In the genomic region with DNA sequence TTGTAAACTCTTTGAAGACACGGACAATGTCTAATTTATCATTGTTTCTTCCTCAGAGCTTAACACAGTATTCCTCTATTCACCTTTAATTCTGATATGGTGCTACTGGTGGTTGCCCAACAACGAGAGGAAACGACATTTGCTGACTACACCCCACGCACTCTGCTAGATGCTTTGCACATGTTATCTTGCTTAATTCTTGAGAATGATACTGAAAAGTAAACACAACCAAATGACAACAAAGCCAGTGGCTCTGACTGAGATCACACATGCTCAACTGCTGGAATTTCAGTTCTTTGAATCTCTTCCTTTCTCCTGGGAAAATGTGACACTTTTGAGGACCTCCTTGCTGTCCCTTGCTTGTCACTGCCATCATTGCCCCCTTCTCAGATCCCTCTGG, we compare ENCODE assay signal across 1 cellular context.
TF ChIP-seq lines count a peak whose summit lies in the region.

No MANE protein-coding gene starts in this region.

TF ChIP-seq in IMR-90, 13 proteins besides CTCF, POLR2A, EP300 and RAD21:
- TF ChIP-seq FOS (IDR thresholded peaks at IDR 0.05; ENCODE audit: low read depth, low read length) (no peak), MXI1 (IDR thresholded peaks at IDR 0.05; ENCODE audit: borderline replicate concordance, low read depth, low read length) (peak; percentile 91), CEBPB (IDR thresholded peaks at IDR 0.05; ENCODE audit: low read depth, low read length) (peak; percentile 96), BHLHE40 (IDR thresholded peaks at IDR 0.05; ENCODE audit: low read depth, low read length) (peak; percentile 68; the same call in 1 of the 2 replicates), MAFK (IDR thresholded peaks at IDR 0.05; ENCODE audit: low read depth, low read length) (peak; percentile 55)
